Comparison of ENCODE assay signal across 8 cellular contexts in genomic region chr11:27497284-27497866, GRCh38. TPM values are rescaled to one million over a fixed set of nuclear protein-coding genes. Genes with fewer than 3 reads are reported as not detected.
DNase-seq lines count a peak whose midpoint lies in the region; TF ChIP-seq lines count a peak whose summit lies in the region.

No MANE protein-coding gene starts in this region.

- peak overlapping the region; percentile 14 for H3K9ac ChIP-seq in GM23248
- H3K9ac ChIP-seq in MM.1S (ENCODE audit: low read length): no peak overlapping the region
- H3K9ac ChIP-seq in liver (ENCODE audit: low read depth in 1 of 2, low read length in 2 of 2): no peak overlapping the region

- H4K20me1 ChIP-seq in GM23248 (ENCODE audit: insufficient read depth): 0 out of 2 replicates have a peak, but pooled peaks cover 3% of the 10 kb centered on the region
- H4K20me1 ChIP-seq in MM.1S (ENCODE audit: insufficient read depth, low read length): no peaks in the 10 kb centered on the region; the same call in 1 of the 2 replicates

- H3K9me3 ChIP-seq in GM23248 (ENCODE audit: low read depth): no peaks in the 10 kb centered on the region
- H3K9me3 ChIP-seq in MM.1S (replicated peaks; ENCODE audit: insufficient read depth, low read length): no peaks in the 10 kb centered on the region
- H3K9me3 ChIP-seq in liver (ENCODE audit: control insufficient read depth in 4 of 4, low read length in 3 of 4): no peaks in the 10 kb centered on the region
- H3K9me3 ChIP-seq in WERI-Rb-1 (ENCODE audit: severe bottlenecking): no peaks in the 10 kb centered on the region

- H3F3A ChIP-seq in GM23248 (ENCODE audit: insufficient read depth) (peaks cover 22% of the 10 kb centered on the region; the same call in 1 of the 2 replicates), MM.1S (ENCODE audit: insufficient read depth, low read length) (0 out of 2 replicates have a peak, but pooled peaks cover 3% of the 10 kb centered on the region)

- H3K4me2 ChIP-seq in GM23248 (ENCODE audit: unreplicated experiment): peak overlapping the region; percentile 60
- no peak overlapping the region for H3K4me2 ChIP-seq in MM.1S (ENCODE audit: low read depth, low read length)

- peak; percentile 77 to 80 for TF ChIP-seq RAD21 in liver (IDR thresholded peaks at IDR 0.05)

- in situ Hi-C loops in GM23248 (cut with MboI): loop anchor here (25.0 kb wide), 2 partner anchors 510 to 1185 kb away; partner anchors contain the start of gene FIBIN

- H3K9me2 ChIP-seq in GM23248 (ENCODE audit: insufficient read depth): no peaks in the 10 kb centered on the region
- H3K9me2 ChIP-seq in MM.1S (replicated peaks; ENCODE audit: insufficient read depth, low read length): no peaks in the 10 kb centered on the region

- H3K79me2 ChIP-seq in GM23248 (ENCODE audit: insufficient read depth): peaks cover 69% of the 10 kb centered on the region
- peaks cover 27% of the 10 kb centered on the region for H3K79me2 ChIP-seq in MM.1S (ENCODE audit: low read length)

- TF ChIP-seq CTCF in GM12873 (IDR thresholded peaks at IDR 0.05; ENCODE audit: insufficient read depth, low read depth, low read length, missing control alignments) (peak; percentile 36), MM.1S (IDR thresholded peaks at IDR 0.05; ENCODE audit: low read length) (peak; percentile 55), liver (IDR thresholded peaks at IDR 0.05; ENCODE audit: low read depth, low read length, missing input control) (peak; percentile 38), WERI-Rb-1 (IDR thresholded peaks at IDR 0.05; ENCODE audit: low read depth, low read length) (no peak)

- no peak overlapping the region for H3K4me3 ChIP-seq in GM23248
- H3K4me3 ChIP-seq in MM.1S (ENCODE audit: low read length): no peak overlapping the region
- H3K4me3 ChIP-seq in liver (ENCODE audit: low read depth in 1 of 3, low read length in 3 of 3): no peak overlapping the region
- no peak overlapping the region for H3K4me3 ChIP-seq in WERI-Rb-1 (ENCODE audit: low read depth, low read length)

- H3K36me3 ChIP-seq in GM23248 (ENCODE audit: low read depth): peaks cover 55% of the 10 kb centered on the region
- H3K36me3 ChIP-seq in MM.1S (replicated peaks; ENCODE audit: insufficient read depth, low read length): peaks cover 11% of the 10 kb centered on the region; the same call in 1 of the 2 replicates
- peaks cover 2 to 37% (median 22%) of the 10 kb centered on the region in 4 donors for H3K36me3 ChIP-seq in liver (ENCODE audit: control insufficient read depth in 4 of 4, insufficient read depth in 3 of 4, low read depth in 1 of 4, low read length in 3 of 4)
- peaks cover 54% of the 10 kb centered on the region for H3K36me3 ChIP-seq in WERI-Rb-1

- DNase-seq in GM23248 (peak; percentile 63), MM.1S (peak; percentile 41), astrocyte of the hippocampus (ENCODE audit: low read depth, low spot score) (peak; percentile 35), NCI-H1436 treated with DMSO at 0.1 percent for 48 hours (lab: John Stamatoyannopoulos, UW) (no peak), activated gamma-delta T cell treated with Interleukin-2 at 50 U/mL for 16 hours (no peak), WERI-Rb-1 (no peak)

- no peak overlapping the region for H2AFZ ChIP-seq in GM23248
- H2AFZ ChIP-seq in MM.1S (ENCODE audit: low read length): no peak overlapping the region

- H3K27me3 ChIP-seq in GM23248 (replicated peaks; ENCODE audit: insufficient read depth) (no peaks in the 10 kb centered on the region), MM.1S (replicated peaks; ENCODE audit: insufficient read depth, low read length) (no peaks in the 10 kb centered on the region), liver (ENCODE audit: control insufficient read depth in 4 of 4, insufficient read depth in 4 of 4, low read length in 3 of 4) (no peaks in the 10 kb centered on the region), WERI-Rb-1 (ENCODE audit: insufficient read depth, low read depth, severe bottlenecking) (no peaks in the 10 kb centered on the region)

- peaks cover 18% of the 10 kb centered on the region for H3K4me1 ChIP-seq in GM23248 (ENCODE audit: insufficient read depth)
- H3K4me1 ChIP-seq in MM.1S (ENCODE audit: low read length): 0 out of 2 replicates have a peak, but pooled peaks cover 3% of the 10 kb centered on the region
- peaks cover 0 to 21% (median 15%) of the 10 kb centered on the region in 4 donors for H3K4me1 ChIP-seq in liver (ENCODE audit: control insufficient read depth in 4 of 4, insufficient read depth in 4 of 4, low read length in 3 of 4)

- H3K27ac ChIP-seq in GM23248 (peak overlapping the region; percentile 49), MM.1S (ENCODE audit: low read length) (no peak overlapping the region), liver (ENCODE audit: low read depth in 1 of 2, low read length in 2 of 2) (no peak overlapping the region), WERI-Rb-1 (no peak overlapping the region)

TF ChIP-seq in liver, 16 proteins besides CTCF, POLR2A, EP300 and RAD21:
- TF ChIP-seq FOXA2 (IDR thresholded peaks at IDR 0.05) (no peak), HNF4A (conservative IDR thresholded peaks at IDR 0.05) (no peak), FOXA1 (IDR thresholded peaks at IDR 0.05) (no peak), REST (IDR thresholded peaks at IDR 0.05) (no peak), RXRA (IDR thresholded peaks at IDR 0.05) (no peak), SP1 (IDR thresholded peaks at IDR 0.05) (no peak), EGR1 (IDR thresholded peaks at IDR 0.05; ENCODE audit: low read depth in 2 of 2) (no peak), MAX (IDR thresholded peaks at IDR 0.05) (no peak), ATF3 (IDR thresholded peaks at IDR 0.05) (no peak), ZBTB33 (IDR thresholded peaks at IDR 0.05) (no peak), NR2F2 (IDR thresholded peaks at IDR 0.05) (no peak), JUND (IDR thresholded peaks at IDR 0.05) (no peak), TAF1 (conservative IDR thresholded peaks at IDR 0.05) (no peak), GABPA (IDR thresholded peaks at IDR 0.05 in 1 of 2, conservative IDR thresholded peaks at IDR 0.05 in 1 of 2) (no peak), YY1 (IDR thresholded peaks at IDR 0.05) (no peak), HNF4G (IDR thresholded peaks at IDR 0.05) (no peak)

RNA-seq across cellular contexts. Expression of gene LIN7C, which starts 9.2 kb away (rescaled TPM):
- 47.0 and 51.1 TPM in 2 replicates for total RNA-seq in GM23248 (2014; rRNA removed; shearing (Covaris generic))
- polyA plus RNA-seq in GM23248 (2016; fragmentation: Nextera tagmentation; extraction: Ambion mirVana): 43.0 and 45.1 TPM in 2 replicates
- total RNA-seq in liver: 10 to 100 TPM; 37.7 to 43.7 TPM
- polyA plus RNA-seq in liver: 10 to 100 TPM in 1 of 2 donors, 1 to 10 TPM in 1; 5.2 to 14.0 TPM

RNA-seq across cellular contexts. Expression of gene LGR4, which starts 24.8 kb away (rescaled TPM):
- total RNA-seq in GM23248 (2014; rRNA removed; shearing (Covaris generic)): 58.6 and 59.2 TPM in 2 replicates
- polyA plus RNA-seq in GM23248 (2016; fragmentation: Nextera tagmentation; extraction: Ambion mirVana): 14.4 and 14.9 TPM in 2 replicates
- 10 to 100 TPM; 64.7 to 95.3 TPM for total RNA-seq in liver
- 10 to 100 TPM; 13.7 to 20.4 TPM for polyA plus RNA-seq in liver

Comparison
In these comparisons a context has a peak if more than half of its experiments do, and no peak if none do; other contexts are left out.
1. DNase-seq: peak in GM23248 (single experiment), MM.1S (single experiment) and astrocyte of the hippocampus (single experiment); none in NCI-H1436 treated with DMSO at 0.1 percent for 48 hours (single experiment), activated gamma-delta T cell treated with Interleukin-2 at 50 U/mL for 16 hours (single experiment) and WERI-Rb-1 (single experiment).